14 cellular contexts compared by ENCODE assay signal in genomic region chr18:76457957-76458356, GRCh38.
"Had no signal": no experiment of that assay in that cellular context is flagged by ENCODE, and none has a peak within 500 bp of the region (broad histone marks: within the 10 kb centered on the region; RNA-seq: fewer than 3 reads in every experiment).

No MANE protein-coding gene starts in this region.

- H3K9me3 Mint-ChIP-seq: activated CD4-positive, alpha-beta memory T cell treated with anti-CD3 and anti-CD28 coated beads for 36 hours; activated naive CD8-positive, alpha-beta T cell treated with anti-CD3 and anti-CD28 coated beads for 36 hours; activated T-cell treated with anti-CD3 and anti-CD28 coated beads, Interleukin-2, amount 50 U/mL, for 72 hours; memory B cell; stimulated activated naive CD8-positive, alpha-beta T cell treated with anti-CD3 and anti-CD28 coated beads, Interleukin-15, Interleukin-2, amounts not matched to agents 100 ng/mL and 50 ng/mL, for 24 hours had no signal

- H3K36me3 ChIP-seq: thoracic aorta had no signal

- DNase-seq: activated CD4-positive, alpha-beta memory T cell treated with anti-CD3 and anti-CD28 coated beads for 36 hours; activated CD4-positive, CD25-positive, alpha-beta regulatory T cell treated with anti-CD3 and anti-CD28 coated beads, Interleukin-2, amount 50 U/mL, for 72 hours; activated gamma-delta T cell treated with Interleukin-2 at 50 U/mL for 16 hours; activated naive CD8-positive, alpha-beta T cell treated with anti-CD3 and anti-CD28 coated beads for 36 hours; activated T-cell treated with anti-CD3 and anti-CD28 coated beads, Interleukin-2, amount 50 U/mL, for 72 hours; right cardiac atrium; stimulated activated CD4-positive, alpha-beta T cell treated with anti-CD3 and anti-CD28 coated beads, Interleukin-12 subunit alpha, Interleukin-12 subunit beta, amount 100 ng/mL, for 4 hours; stimulated activated CD4-positive, alpha-beta T cell treated with anti-CD3 and anti-CD28 coated beads, Interleukin-2, amount 100 ng/mL, for 48 hours had no signal

- ATAC-seq: activated T-cell treated with anti-CD3 and anti-CD28 coated beads, Interleukin-2, amount 50 U/mL, for 72 hours; esophagus mucosa; left lung; right cardiac atrium had no signal

- H3K27me3 Mint-ChIP-seq: activated naive CD8-positive, alpha-beta T cell treated with anti-CD3 and anti-CD28 coated beads for 36 hours; stimulated activated naive CD8-positive, alpha-beta T cell treated with anti-CD3 and anti-CD28 coated beads, Interleukin-15, Interleukin-2, amounts not matched to agents 100 ng/mL and 50 ng/mL, for 24 hours had no signal

- H3K4me3 ChIP-seq: heart left ventricle, left lung, thoracic aorta had no signal

- H3K27ac ChIP-seq: heart left ventricle, left lung, thoracic aorta had no signal

- H3K9me3 ChIP-seq: heart left ventricle, left lung, thoracic aorta had no signal

- H3K4me3 Mint-ChIP-seq: activated CD4-positive, alpha-beta memory T cell treated with anti-CD3 and anti-CD28 coated beads for 36 hours; activated naive CD8-positive, alpha-beta T cell treated with anti-CD3 and anti-CD28 coated beads for 36 hours; activated T-cell treated with anti-CD3 and anti-CD28 coated beads, Interleukin-2, amount 50 U/mL, for 72 hours; memory B cell; stimulated activated naive CD8-positive, alpha-beta T cell treated with anti-CD3 and anti-CD28 coated beads, Interleukin-15, Interleukin-2, amounts not matched to agents 100 ng/mL and 50 ng/mL, for 24 hours had no signal

- H3K4me1 Mint-ChIP-seq: memory B cell had no signal

- H3K27ac Mint-ChIP-seq: activated CD4-positive, alpha-beta memory T cell treated with anti-CD3 and anti-CD28 coated beads for 36 hours; activated naive CD8-positive, alpha-beta T cell treated with anti-CD3 and anti-CD28 coated beads for 36 hours; activated T-cell treated with anti-CD3 and anti-CD28 coated beads, Interleukin-2, amount 50 U/mL, for 72 hours; memory B cell; stimulated activated naive CD8-positive, alpha-beta T cell treated with anti-CD3 and anti-CD28 coated beads, Interleukin-15, Interleukin-2, amounts not matched to agents 100 ng/mL and 50 ng/mL, for 24 hours had no signal

- H3K36me3 Mint-ChIP-seq: activated CD4-positive, alpha-beta memory T cell treated with anti-CD3 and anti-CD28 coated beads for 36 hours; activated naive CD8-positive, alpha-beta T cell treated with anti-CD3 and anti-CD28 coated beads for 36 hours; memory B cell had no signal

- H3K27me3 ChIP-seq: heart left ventricle, left lung had no signal
